ENCODE assay signal across 9 cellular contexts in genomic region chr15:84079885-84080777, GRCh38.
A peak's percentile ranks its signal among the peaks of the same experiment; 100 is the strongest.
DNase-seq lines count a peak whose midpoint lies in the region; ATAC-seq and TF ChIP-seq lines count a peak whose summit lies in the region.
"Had no signal": no experiment of that assay in that cellular context is flagged by ENCODE, and none has a peak within 500 bp of the region (broad histone marks: within the 10 kb centered on the region; RNA-seq: fewer than 3 reads in every experiment).

No MANE protein-coding gene starts in this region.

- H3K4me3 ChIP-seq in AG09309 (ENCODE audit: control insufficient read depth, low read depth, low read length) (peak overlapping the region; percentile 29), HL-60 (replicated peaks; ENCODE audit: insufficient read depth, low read length) (peak overlapping the region; percentile 6), kidney epithelial cell (ENCODE audit: low read depth, low read length) (peak overlapping the region; percentile 45)

- peaks cover 12% of the 10 kb centered on the region for H3K36me3 Mint-ChIP-seq in brain

- peak overlapping the region; percentile 28 to 90 (median 88) for H3K27ac Mint-ChIP-seq in brain

- TF ChIP-seq CTCF in AG09309 (IDR thresholded peaks at IDR 0.05; ENCODE audit: control insufficient read depth, insufficient read depth, low read depth, low read length, missing control alignments) (no peak), HL-60 (IDR thresholded peaks at IDR 0.05; ENCODE audit: insufficient read depth, low read length) (no peak), brain (conservative IDR thresholded peaks at IDR 0.05) (no peak), kidney epithelial cell (IDR thresholded peaks at IDR 0.05; ENCODE audit: insufficient read depth, low read length, poor library complexity, severe bottlenecking) (no peak)

- H3K4me3 Mint-ChIP-seq in brain: peak overlapping the region; percentile 91 to 96 (median 93)

- H3K9me3 Mint-ChIP-seq in brain: peaks cover 3 to 13% (median 9%) of the 10 kb centered on the region in 5 experiments

- no peak for DNase-seq in AG09309 (ENCODE audit: low read depth)
- DNase-seq in HL-60 (ENCODE audit: low read depth in 1 of 2, low spot score in 1 of 2): peak in 1 of 2 experiments; percentile 5
- peak in 4 of 5 donors; percentile 2 to 52 (median 6) for DNase-seq in T-helper 1 cell
- no peak for DNase-seq in kidney epithelial cell (ENCODE audit: low read depth)
- peak; percentile 45 for DNase-seq in stimulated activated CD4-positive, alpha-beta T cell treated with anti-CD3 and anti-CD28 coated beads, Interleukin-15, amount 100 ng/mL, for 48 hours (ENCODE audit: low read depth in 2 of 2)
- no peak for DNase-seq in OCI-M1 (lab: John Stamatoyannopoulos, UW)

- peaks cover 29% of the 10 kb centered on the region for H3K27me3 Mint-ChIP-seq in brain

- ATAC-seq in GM19351 (IDR thresholded peaks at IDR 0.05; ENCODE audit: unreplicated experiment): peak; percentile 96

- no peak overlapping the region for H3K27ac ChIP-seq in HL-60 (replicated peaks)
- H3K27ac ChIP-seq: neutrophil had no signal

- peaks cover 37% of the 10 kb centered on the region for H3K4me1 Mint-ChIP-seq in brain

- no peaks in the 10 kb centered on the region for H3K36me3 ChIP-seq in kidney epithelial cell (ENCODE audit: control insufficient read depth, insufficient read depth, low read length)
- H3K36me3 ChIP-seq: neutrophil had no signal

- H3K27me3 ChIP-seq in HL-60 (ENCODE audit: insufficient read depth, poor library complexity, severe bottlenecking): peaks cover 23% of the 10 kb centered on the region
- no peaks in the 10 kb centered on the region for H3K27me3 ChIP-seq in kidney epithelial cell (ENCODE audit: control insufficient read depth, insufficient read depth, low read length)

Comparison
In these comparisons a context has a peak if more than half of its experiments do, and no peak if none do; other contexts are left out.
1. DNase-seq: peak in T-helper 1 cell (4 of 5) and stimulated activated CD4-positive, alpha-beta T cell treated with anti-CD3 and anti-CD28 coated beads, Interleukin-15, amount 100 ng/mL, for 48 hours (2 of 2); none in AG09309 (single experiment), kidney epithelial cell (single experiment) and OCI-M1 (single experiment).
2. Peak in every context shown above with its lines, with median percentiles within 50 percentile points of each other: H3K4me3 ChIP-seq.